Comparison of ENCODE assay signal across 18 cellular contexts in the genomic region with DNA sequence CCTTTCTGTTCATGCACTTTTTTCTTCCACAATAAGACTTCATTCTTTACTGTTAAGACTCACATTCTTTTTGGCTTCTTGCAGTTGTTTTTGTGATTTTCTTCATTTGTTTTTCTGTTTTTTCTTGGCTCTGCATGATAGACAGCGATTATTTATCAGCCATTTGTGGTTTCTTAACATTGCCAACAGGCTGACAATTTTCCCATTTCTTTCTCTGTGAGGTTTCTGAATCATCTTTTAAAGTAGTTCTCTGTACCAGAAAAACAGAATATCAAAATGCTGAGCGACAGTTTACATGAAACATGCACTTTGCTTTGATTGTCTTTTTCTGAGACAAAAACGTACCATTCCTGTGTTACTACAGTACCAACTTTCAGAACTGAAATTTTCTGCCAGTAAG.
"Had no signal": no experiment of that assay in that cellular context is flagged by ENCODE, and none has a peak within 500 bp of the region (broad histone marks: within the 10 kb centered on the region; RNA-seq: fewer than 3 reads in every experiment).

No MANE protein-coding gene starts in this region.

- H3K4me1 ChIP-seq: breast epithelium, left lung, suprapubic skin, upper lobe of right lung had no signal

- H3K4me3 ChIP-seq: breast epithelium, hepatocyte, left lung, suprapubic skin, upper lobe of right lung had no signal

- DNase-seq: activated B cell treated with CpG ODN at 0.5 μM for 24 hours; activated CD4-positive, alpha-beta T cell treated with anti-CD3 and anti-CD28 coated beads for 48 hours; activated CD8-positive, alpha-beta T cell treated with anti-CD3 and anti-CD28 coated beads for 36 hours; activated effector memory CD4-positive, alpha-beta T cell treated with anti-CD3 and anti-CD28 coated beads, Interleukin-2, amount 50 U/mL, for 16 hours; activated T-cell treated with anti-CD3 and anti-CD28 coated beads, Interleukin-2, amount 50 U/mL, for 48 hours; dermis blood vessel endothelial cell; effector memory CD8-positive, alpha-beta T cell; kidney; left lung; mammary epithelial cell; nucleus accumbens; right cardiac atrium; stimulated activated naive CD8-positive, alpha-beta T cell treated with anti-CD3 and anti-CD28 coated beads, Interleukin-15, Interleukin-2, amounts not matched to agents 100 U/mL and 50 U/mL, for 24 hours; upper lobe of right lung had no signal

- H3K9me3 ChIP-seq: suprapubic skin, upper lobe of right lung had no signal

- ATAC-seq: activated CD8-positive, alpha-beta T cell treated with anti-CD3 and anti-CD28 coated beads for 36 hours; effector memory CD8-positive, alpha-beta T cell; left lung; natural killer cell treated with Interleukin-12 subunit alpha and Interleukin-12 subunit beta and Interleukin-15 and Interleukin-18, amount 100 ng/mL, for 72 hours; right cardiac atrium; stimulated activated naive CD8-positive, alpha-beta T cell treated with anti-CD3 and anti-CD28 coated beads, Interleukin-15, Interleukin-2, amounts not matched to agents 100 U/mL and 50 U/mL, for 24 hours; upper lobe of right lung had no signal

- H3K27me3 ChIP-seq: breast epithelium, hepatocyte, left lung, suprapubic skin, upper lobe of right lung had no signal

- H3K36me3 ChIP-seq: breast epithelium, left lung, suprapubic skin, upper lobe of right lung had no signal
